In genomic region chr6:11755725-11756124, GRCh38 we compare ENCODE assay signal across 21 cellular contexts. TPM values are rescaled to one million over a fixed set of nuclear protein-coding genes. Genes with fewer than 3 reads are reported as not detected.
"Had no signal": no experiment of that assay in that cellular context is flagged by ENCODE, and none has a peak within 500 bp of the region (broad histone marks: within the 10 kb centered on the region; RNA-seq: fewer than 3 reads in every experiment).

No MANE protein-coding gene starts in this region.

- H3K9me3 ChIP-seq: pancreas, testis had no signal

- H3K4me1 ChIP-seq: esophagus muscularis mucosa, heart right ventricle, testis, tibial nerve had no signal

- DNase-seq: central memory CD4-positive, alpha-beta T cell; effector memory CD4-positive, alpha-beta T cell; foreskin melanocyte; heart right ventricle; hypothalamus; mammary epithelial cell; nucleus accumbens; pancreas; right cardiac atrium; stimulated activated CD4-positive, alpha-beta T cell treated with anti-CD3 and anti-CD28 coated beads, Interleukin-4, amount 100 ng/mL, for 1 hour; stimulated activated CD8-positive, alpha-beta memory T cell treated with anti-CD3 and anti-CD28 coated beads, Interleukin-4, amount 100 ng/mL, for 48 hours; stimulated activated naive CD8-positive, alpha-beta T cell treated with anti-CD3 and anti-CD28 coated beads, Interleukin-15, Interleukin-2, amounts not matched to agents 100 U/mL and 50 U/mL, for 24 hours; testis had no signal

- H3K4me2 ChIP-seq: neural progenitor cell had no signal

- H3K27ac ChIP-seq: neural progenitor cell, pancreas, testis had no signal

- H2AFZ ChIP-seq: neural progenitor cell had no signal

- ATAC-seq: heart right ventricle; left lobe of liver; natural killer cell treated with Interleukin-12 subunit alpha and Interleukin-12 subunit beta and Interleukin-15 and Interleukin-18, amount 100 ng/mL, for 72 hours; pancreas; right cardiac atrium; stimulated activated effector memory CD8-positive, alpha-beta T cell treated with anti-CD3 and anti-CD28 coated beads, Interleukin-12 subunit alpha, Interleukin-12 subunit beta, amount 100 ng/mL, for 72 hours; stimulated activated naive CD8-positive, alpha-beta T cell treated with anti-CD3 and anti-CD28 coated beads, Interleukin-15, Interleukin-2, amounts not matched to agents 100 U/mL and 50 U/mL, for 24 hours had no signal

- H3K4me3 ChIP-seq: esophagus muscularis mucosa, heart right ventricle, neural progenitor cell, pancreas, testis, tibial nerve had no signal

- H3K36me3 ChIP-seq: esophagus muscularis mucosa, heart right ventricle, neural progenitor cell, pancreas, tibial nerve had no signal

- H3K4me3 Mint-ChIP-seq: mesothelial cell of epicardium; natural killer cell treated with Interleukin-12 subunit alpha and Interleukin-12 subunit beta and Interleukin-15 and Interleukin-18, amount 100 ng/mL, for 72 hours; neural progenitor cell; stimulated activated effector memory CD8-positive, alpha-beta T cell treated with anti-CD3 and anti-CD28 coated beads, Interleukin-12 subunit alpha, Interleukin-12 subunit beta, amount 100 ng/mL, for 72 hours had no signal

- H3K27ac Mint-ChIP-seq: mesothelial cell of epicardium; natural killer cell treated with Interleukin-12 subunit alpha and Interleukin-12 subunit beta and Interleukin-15 and Interleukin-18, amount 100 ng/mL, for 72 hours; neural progenitor cell; progenitor cell of endocrine pancreas; stimulated activated effector memory CD8-positive, alpha-beta T cell treated with anti-CD3 and anti-CD28 coated beads, Interleukin-12 subunit alpha, Interleukin-12 subunit beta, amount 100 ng/mL, for 72 hours had no signal

- H3K9ac ChIP-seq: neural progenitor cell had no signal

- H3K27me3 ChIP-seq: esophagus muscularis mucosa, heart right ventricle, neural progenitor cell, pancreas, testis, tibial nerve had no signal

- H3K36me3 Mint-ChIP-seq: mesothelial cell of epicardium; natural killer cell treated with Interleukin-12 subunit alpha and Interleukin-12 subunit beta and Interleukin-15 and Interleukin-18, amount 100 ng/mL, for 72 hours; neural progenitor cell; stimulated activated effector memory CD8-positive, alpha-beta T cell treated with anti-CD3 and anti-CD28 coated beads, Interleukin-12 subunit alpha, Interleukin-12 subunit beta, amount 100 ng/mL, for 72 hours had no signal

RNA-seq across cellular contexts. Expression of gene ADTRP, which starts 22.9 kb away (rescaled TPM):
- total RNA-seq: progenitor cell of endocrine pancreas, tibial nerve had no signal
